In the genomic region with DNA sequence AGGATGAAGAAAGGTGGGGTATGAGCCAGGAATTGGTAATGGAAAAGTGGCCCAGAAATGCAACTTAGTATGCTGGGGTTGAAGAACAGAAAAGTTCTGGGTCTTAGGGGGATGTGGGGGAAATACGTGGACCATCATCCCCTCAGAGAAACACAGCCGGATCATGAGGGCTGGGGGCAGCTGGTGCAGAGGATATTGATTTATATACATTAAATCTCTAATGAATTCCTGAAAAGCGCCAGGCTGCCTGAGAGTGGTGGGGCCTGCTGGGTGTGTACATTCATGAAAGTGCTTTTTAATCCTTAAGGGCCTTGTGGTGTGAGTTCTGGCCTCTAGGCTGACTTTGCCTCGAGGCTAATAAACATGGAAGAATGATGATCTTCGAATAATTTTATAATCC, we compare ENCODE assay signal across 1 cellular context.
TF ChIP-seq lines count a peak whose summit lies in the region.

No MANE protein-coding gene starts in this region.

TF ChIP-seq in HepG2, 621 proteins besides CTCF, POLR2A, EP300 and RAD21:
- TF ChIP-seq NPAS2 (CRISPR knock-in tag; IDR thresholded peaks at IDR 0.05; ENCODE audit: borderline replicate concordance) (0 out of 2 replicates have a peak, but pooled peaks have one; percentile 40), SIX4 (CRISPR knock-in tag; IDR thresholded peaks at IDR 0.05) (no peak)
